ENCODE assay signal across 23 cellular contexts in genomic region chr9:137366445-137366810, GRCh38. TPM values are rescaled to one million over a fixed set of nuclear protein-coding genes. Genes with fewer than 3 reads are reported as not detected.
A peak's percentile ranks its signal among the peaks of the same experiment; 100 is the strongest.
DNase-seq lines count a peak whose midpoint lies in the region; ATAC-seq, FAIRE-seq and TF ChIP-seq lines count a peak whose summit lies in the region.
"Had no signal": no experiment of that assay in that cellular context is flagged by ENCODE, and none has a peak within 500 bp of the region (broad histone marks: within the 10 kb centered on the region; RNA-seq: fewer than 3 reads in every experiment).

No MANE protein-coding gene starts in this region.

- ATAC-seq in activated CD4-positive, alpha-beta T cell treated with anti-CD3 and anti-CD28 coated beads for 36 hours = no peak
- ATAC-seq in GM21367 (IDR thresholded peaks at IDR 0.05; ENCODE audit: unreplicated experiment) = no peak

- H3K36me3 ChIP-seq in kidney (ENCODE audit: control insufficient read depth in 1 of 2, insufficient read depth in 2 of 2, low read length in 2 of 2) (peaks cover 0 to 3% of the 10 kb centered on the region in 2 donors), sigmoid colon (peaks cover 0 to 23% (median 3%) of the 10 kb centered on the region in 4 donors)
- H3K36me3 ChIP-seq: MG63, SJCRH30 had no signal

- WGBS in sigmoid colon, 2 donors = 93 to 96% methylated on average over 17 of the region's 17 CpGs

- no peak for TF ChIP-seq POLR2A in sigmoid colon (IDR thresholded peaks at IDR 0.05)

- H3K9me3 ChIP-seq in kidney (ENCODE audit: control insufficient read depth in 1 of 2, low read length in 2 of 2) (no peaks in the 10 kb centered on the region), sigmoid colon (no peaks in the 10 kb centered on the region)
- H3K9me3 ChIP-seq: MG63, SJCRH30 had no signal

- H3K4me1 ChIP-seq in kidney (ENCODE audit: control insufficient read depth in 1 of 2, insufficient read depth in 1 of 2, low read depth in 1 of 2, low read length in 2 of 2) (no peaks in the 10 kb centered on the region), sigmoid colon (peaks cover 0 to 7% (median 0%) of the 10 kb centered on the region in 4 donors)
- H3K4me1 ChIP-seq: SJCRH30 had no signal

- POLR2A ChIA-PET in activated CD4-positive, alpha-beta T cell treated with anti-CD3 and anti-CD28 coated beads for 36 hours (lab: Charles Lee) = no interaction called here

- peak; percentile 2 for DNase-seq in activated CD4-positive, alpha-beta T cell treated with anti-CD3 and anti-CD28 coated beads for 36 hours
- no peak for DNase-seq in activated CD4-positive, alpha-beta T cell treated with anti-CD3 and anti-CD28 coated beads for 1 hour
- DNase-seq in kidney = peak; percentile 63
- peak; percentile 59 for DNase-seq in sigmoid colon
- no peak for DNase-seq in SHP77 (lab: John Stamatoyannopoulos, UW)
- DNase-seq in hypothalamus (lab: John Stamatoyannopoulos, UW) = no peak
- DNase-seq: AML-193; CD4-positive, CD25-positive, alpha-beta regulatory T cell; EL; GF-D8; HFFc6; MG63; NCI-H1048; NCI-H1417 treated with DMSO at 0.1 percent for 48 hours; NCI-H187 treated with DMSO at 0.1 percent for 48 hours; NCI-H345; NCI-H774; NK-92 treated with Interleukin-12 subunit alpha and Interleukin-12 subunit beta, amount 100 ng/mL, for 24 hours; SJCRH30 had no signal

- CTCF ChIA-PET in activated CD4-positive, alpha-beta T cell treated with anti-CD3 and anti-CD28 coated beads for 36 hours (lab: Charles Lee) = interaction anchor here (0.5 kb wide), 1 partner anchor 112 kb away, joined by 4 read pairs; no protein-coding TSS in a partner anchor

- H3K9ac ChIP-seq in kidney (ENCODE audit: low read length in 2 of 2) = no peak overlapping the region

- TF ChIP-seq CTCF in brain (conservative IDR thresholded peaks at IDR 0.05) = no peak
- no peak for TF ChIP-seq CTCF in kidney (IDR thresholded peaks at IDR 0.05; ENCODE audit: borderline replicate concordance, extremely low read depth, insufficient read depth)
- TF ChIP-seq CTCF in sigmoid colon (IDR thresholded peaks at IDR 0.05) = no peak

- no peak for FAIRE-seq in kidney (lab: Jason Lieb, UNC)

- intact Hi-C loops in activated CD4-positive, alpha-beta T cell treated with anti-CD3 and anti-CD28 coated beads for 36 hours (cut with DNase I, micrococcal nuclease) = no loop called here
- intact Hi-C loops in kidney (cut with DNase I) = no loop called here
- intact Hi-C loops in sigmoid colon (cut with DNase I) = no loop called here

- no peaks in the 10 kb centered on the region for H3K27me3 Mint-ChIP-seq in activated CD4-positive, alpha-beta T cell treated with anti-CD3 and anti-CD28 coated beads for 36 hours
- H3K27me3 Mint-ChIP-seq in brain = no peaks in the 10 kb centered on the region
- H3K27me3 Mint-ChIP-seq: CD4-positive, CD25-positive, alpha-beta regulatory T cell had no signal

- H3K4me1 Mint-ChIP-seq in activated CD4-positive, alpha-beta T cell treated with anti-CD3 and anti-CD28 coated beads for 36 hours = no peaks in the 10 kb centered on the region
- peaks cover 29% of the 10 kb centered on the region for H3K4me1 Mint-ChIP-seq in brain
- H3K4me1 Mint-ChIP-seq: CD4-positive, CD25-positive, alpha-beta regulatory T cell; H9 had no signal

- H3K27me3 ChIP-seq in sigmoid colon = no peaks in the 10 kb centered on the region
- H3K27me3 ChIP-seq: MG63 had no signal

- no peak overlapping the region for H3K4me3 ChIP-seq in kidney (ENCODE audit: low read length in 2 of 2)
- H3K4me3 ChIP-seq in sigmoid colon = no peak overlapping the region
- H3K4me3 ChIP-seq: MG63, SJCRH30 had no signal

- H3K27ac Mint-ChIP-seq in activated CD4-positive, alpha-beta T cell treated with anti-CD3 and anti-CD28 coated beads for 36 hours = no peak overlapping the region
- peak overlapping the region in 3 of 5 experiments; percentile 24 to 49 (median 41) for H3K27ac Mint-ChIP-seq in brain
- H3K27ac Mint-ChIP-seq: H9, HFFc6 had no signal

- no peaks in the 10 kb centered on the region for H3K36me3 Mint-ChIP-seq in activated CD4-positive, alpha-beta T cell treated with anti-CD3 and anti-CD28 coated beads for 36 hours (ENCODE audit: low read depth)
- peaks cover 47% of the 10 kb centered on the region for H3K36me3 Mint-ChIP-seq in brain

- H3K27ac ChIP-seq in kidney (ENCODE audit: low read depth in 2 of 2, low read length in 2 of 2) (no peak overlapping the region), sigmoid colon (no peak overlapping the region)
- H3K27ac ChIP-seq: RWPE1, SJCRH30 had no signal

- H3K4me3 Mint-ChIP-seq in activated CD4-positive, alpha-beta T cell treated with anti-CD3 and anti-CD28 coated beads for 36 hours = no peak overlapping the region
- no peak overlapping the region for H3K4me3 Mint-ChIP-seq in brain
- H3K4me3 Mint-ChIP-seq: CD4-positive, CD25-positive, alpha-beta regulatory T cell; H9; HFFc6 had no signal

- TF ChIP-seq EP300 in sigmoid colon (IDR thresholded peaks at IDR 0.05) = no peak

- H3K9me3 Mint-ChIP-seq in activated CD4-positive, alpha-beta T cell treated with anti-CD3 and anti-CD28 coated beads for 36 hours (ENCODE audit: low read depth) = peaks cover 4% of the 10 kb centered on the region
- H3K9me3 Mint-ChIP-seq in brain = peaks cover 21 to 31% (median 23%) of the 10 kb centered on the region in 5 experiments

RNA-seq across cellular contexts. Expression of gene EXD3, which starts 56.5 kb away (rescaled TPM):
- total RNA-seq in activated CD4-positive, alpha-beta T cell treated with anti-CD3 and anti-CD28 coated beads for 36 hours = 1 to 10 TPM; 6.7 to 7.1 TPM
- polyA plus RNA-seq in brain (ENCODE audit: insufficient read depth, low read depth, low replicate concordance) (12.0 TPM), kidney (ENCODE audit: insufficient read depth, low read depth, low replicate concordance) (18.9 TPM), sigmoid colon (10 to 100 TPM; 18.0 to 29.7 (median 26.6) TPM)
- total RNA-seq in kidney (44.5 TPM), sigmoid colon (10 to 100 TPM in 2 of 4 donors, 1 to 10 TPM in 2; 8.9 to 25.5 (median 11.8) TPM)

RNA-seq across cellular contexts. Expression of gene NOXA1, which starts 56.8 kb away (rescaled TPM):
- 1 to 10 TPM in 1 of 2 experiments, under 1 TPM in 1; 0.97 to 1.7 TPM for total RNA-seq in activated CD4-positive, alpha-beta T cell treated with anti-CD3 and anti-CD28 coated beads for 36 hours
- polyA plus RNA-seq in brain (ENCODE audit: insufficient read depth, low read depth, low replicate concordance) = 7.3 TPM
- 21.8 TPM for total RNA-seq in kidney
- 19.1 TPM for polyA plus RNA-seq in kidney (ENCODE audit: insufficient read depth, low read depth, low replicate concordance)
- total RNA-seq in sigmoid colon = 1 to 10 TPM; 1.4 to 3.3 (median 2.9) TPM
- 10 to 100 TPM; 15.0 to 16.4 (median 15.4) TPM for polyA plus RNA-seq in sigmoid colon
- total RNA-seq: SJCRH30 had no signal

Comparison
In these comparisons a context has a peak if more than half of its experiments do, and no peak if none do; other contexts are left out.
1. DNase-seq: peak in activated CD4-positive, alpha-beta T cell treated with anti-CD3 and anti-CD28 coated beads for 36 hours (single experiment), kidney (single experiment) and sigmoid colon (single experiment); none in activated CD4-positive, alpha-beta T cell treated with anti-CD3 and anti-CD28 coated beads for 1 hour (single experiment), SHP77 (0 of 2) and hypothalamus (0 of 51).